Comparison of ENCODE assay signal across 9 cellular contexts in the genomic region with DNA sequence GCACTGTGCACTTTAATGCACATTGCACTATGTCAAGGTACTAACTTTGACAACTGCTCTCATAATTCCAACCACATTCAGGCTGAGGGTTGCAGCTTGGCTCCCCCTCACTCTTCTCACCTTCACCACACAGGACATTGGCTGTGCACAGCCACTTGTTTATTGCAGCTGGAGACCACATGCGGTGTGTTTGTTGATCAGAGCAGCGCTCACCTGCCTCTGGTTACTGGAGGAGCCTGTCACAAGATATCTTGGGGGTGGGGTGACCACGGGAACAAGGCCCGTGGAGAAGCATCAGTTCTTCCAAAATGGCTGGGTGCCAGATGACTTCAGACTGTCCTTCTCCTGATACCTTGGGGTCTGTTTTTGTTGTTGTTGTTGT. TPM values are rescaled to one million over a fixed set of nuclear protein-coding genes. Genes with fewer than 3 reads are reported as not detected.
DNase-seq lines count a peak whose midpoint lies in the region; ATAC-seq and TF ChIP-seq lines count a peak whose summit lies in the region.
"Had no signal": no experiment of that assay in that cellular context is flagged by ENCODE, and none has a peak within 500 bp of the region (broad histone marks: within the 10 kb centered on the region; RNA-seq: fewer than 3 reads in every experiment).

No MANE protein-coding gene starts in this region.

- no peak overlapping the region for H3K4me3 Mint-ChIP-seq in endodermal cell

- no peaks in the 10 kb centered on the region for H3K36me3 ChIP-seq in endodermal cell (ENCODE audit: control insufficient read depth, insufficient read depth, low read length)

- ATAC-seq in GM21528 (IDR thresholded peaks at IDR 0.05; ENCODE audit: low FRiP score, unreplicated experiment) (no peak), HG03108 (IDR thresholded peaks at IDR 0.05; ENCODE audit: unreplicated experiment) (no peak), HG02884 (IDR thresholded peaks at IDR 0.05; ENCODE audit: unreplicated experiment) (no peak)

- H3K36me3 Mint-ChIP-seq in endodermal cell (ENCODE audit: low read depth), result no peaks in the 10 kb centered on the region

- no peaks in the 10 kb centered on the region for H3K27me3 ChIP-seq in endodermal cell (ENCODE audit: control insufficient read depth, insufficient read depth, low read length, poor library complexity, severe bottlenecking)

- H3K27ac Mint-ChIP-seq in endodermal cell, result no peak overlapping the region

- in situ Hi-C loops in GM13977 (cut with MboI; ENCODE audit: low pct_unique_long_range_greater_than_20kb, low sequenced_read_pairs, unreplicated experiment), result no loop called here

- H3K9me3 Mint-ChIP-seq in endodermal cell, result no peaks in the 10 kb centered on the region

- H3K27me3 Mint-ChIP-seq in endodermal cell (ENCODE audit: insufficient read depth), result no peaks in the 10 kb centered on the region

- DNase-seq in COLO668 (lab: John Stamatoyannopoulos, UW; ENCODE audit: unreplicated experiment) (peak; percentile 52), GM20000 (ENCODE audit: low spot score) (peak; percentile 44), T follicular helper cell (ENCODE audit: low read depth) (peak; percentile 1), endodermal cell (peak; percentile 69), GM13977 (ENCODE audit: low spot score) (no peak)

- H3K9ac ChIP-seq in endodermal cell (ENCODE audit: extremely low read depth, low read length, poor library complexity, severe bottlenecking), result no peak overlapping the region

- H3K27ac ChIP-seq in endodermal cell (ENCODE audit: low read depth, low read length), result no peak overlapping the region

- WGBS in endodermal cell (ENCODE audit: insufficient coverage in 1 of 2, insufficient read length in 1 of 2), 2 experiments, result 57 to 78% methylated on average over 2 to 4 of the region's 4 CpGs

- H3K4me1 ChIP-seq in endodermal cell (ENCODE audit: control insufficient read depth, insufficient read depth, low read length), result peaks cover 2% of the 10 kb centered on the region

- TF ChIP-seq CTCF in GM20000 (IDR thresholded peaks at IDR 0.05; ENCODE audit: extremely low read depth, missing control alignments) (no peak), endodermal cell (conservative IDR thresholded peaks at IDR 0.05) (no peak), GM13977 (IDR thresholded peaks at IDR 0.05; ENCODE audit: extremely low read depth, insufficient read depth, missing control alignments) (no peak)

- peaks cover 23% of the 10 kb centered on the region for H3K4me1 Mint-ChIP-seq in endodermal cell

- no peaks in the 10 kb centered on the region for H3K9me3 ChIP-seq in endodermal cell (ENCODE audit: control insufficient read depth, low read length)

- H3K4me3 ChIP-seq in endodermal cell (ENCODE audit: low read length), result no peak overlapping the region

RNA-seq across cellular contexts. Expression of gene CCL5, which starts 10.6 kb away (rescaled TPM):
- total RNA-seq in endodermal cell, result not detected
- not detected for polyA plus RNA-seq in endodermal cell (2013, experiment 1 of 2)
- polyA plus RNA-seq in endodermal cell (2013, experiment 2 of 2), result not detected
- total RNA-seq: G401 had no signal

RNA-seq across cellular contexts. Expression of gene HEATR9, which starts 22.1 kb away (rescaled TPM):
- not detected for total RNA-seq in endodermal cell
- polyA plus RNA-seq in endodermal cell (2013, experiment 1 of 2), result not detected
- polyA plus RNA-seq in endodermal cell (2013, experiment 2 of 2), result not detected
- total RNA-seq: G401 had no signal

RNA-seq across cellular contexts. Expression of gene RDM1, which starts 39.8 kb away (rescaled TPM):
- 10 to 100 TPM in 1 of 2 donors, 1 to 10 TPM in 1; 5.3 to 14.2 TPM for total RNA-seq in endodermal cell
- polyA plus RNA-seq in endodermal cell (2013, experiment 1 of 2), result 20.2 TPM
- 16.8 TPM for polyA plus RNA-seq in endodermal cell (2013, experiment 2 of 2)

RNA-seq across cellular contexts. Expression of gene LYZL6, which starts 52.7 kb away (rescaled TPM):
- total RNA-seq in endodermal cell, result not detected
- not detected for polyA plus RNA-seq in endodermal cell (2013, experiment 1 of 2)
- not detected for polyA plus RNA-seq in endodermal cell (2013, experiment 2 of 2)
- total RNA-seq: G401 had no signal
